In genomic region chr16:51982715-51983680, GRCh38 we compare ENCODE assay signal across 8 cellular contexts.
DNase-seq lines count a peak whose midpoint lies in the region; ATAC-seq and TF ChIP-seq lines count a peak whose summit lies in the region.

No MANE protein-coding gene starts in this region.

- H3K36me3 ChIP-seq in right atrium auricular region: no peaks in the 10 kb centered on the region

- no peak overlapping the region for H3K27ac ChIP-seq in right atrium auricular region

- H3K4me3 Mint-ChIP-seq in activated CD4-positive, alpha-beta T cell treated with anti-CD3 and anti-CD28 coated beads, Interleukin-2, amount 10 ng/mL, durations not matched to agents 24 days and 14 days: no peak overlapping the region
- H3K4me3 Mint-ChIP-seq in activated naive CD8-positive, alpha-beta T cell treated with anti-CD3 and anti-CD28 coated beads, Interleukin-2, amount 50 U/mL, for 24 hours: no peak overlapping the region

- peak; percentile 59 for ATAC-seq in HG03045 (IDR thresholded peaks at IDR 0.05; ENCODE audit: unreplicated experiment)
- no peak for ATAC-seq in activated naive CD8-positive, alpha-beta T cell treated with anti-CD3 and anti-CD28 coated beads, Interleukin-2, amount 50 U/mL, for 24 hours

- intact Hi-C loops in activated CD4-positive, alpha-beta T cell treated with anti-CD3 and anti-CD28 coated beads, Interleukin-2, amount 10 ng/mL, durations not matched to agents 24 days and 14 days (cut with micrococcal nuclease): loop anchor here (10.0 kb wide), 1 partner anchor 158 kb away; no protein-coding TSS in a partner anchor

- H3K9me3 ChIP-seq in right atrium auricular region: no peaks in the 10 kb centered on the region

- H3K27me3 ChIP-seq in right atrium auricular region: no peaks in the 10 kb centered on the region

- H3K4me3 ChIP-seq in right atrium auricular region: no peak overlapping the region

- H3K4me1 ChIP-seq in right atrium auricular region: no peaks in the 10 kb centered on the region

- H3K27me3 Mint-ChIP-seq in activated CD4-positive, alpha-beta T cell treated with anti-CD3 and anti-CD28 coated beads, Interleukin-2, amount 10 ng/mL, durations not matched to agents 24 days and 14 days: no peaks in the 10 kb centered on the region
- no peaks in the 10 kb centered on the region for H3K27me3 Mint-ChIP-seq in activated naive CD8-positive, alpha-beta T cell treated with anti-CD3 and anti-CD28 coated beads, Interleukin-2, amount 50 U/mL, for 24 hours

- H3K36me3 Mint-ChIP-seq in activated CD4-positive, alpha-beta T cell treated with anti-CD3 and anti-CD28 coated beads, Interleukin-2, amount 10 ng/mL, durations not matched to agents 24 days and 14 days (ENCODE audit: low read depth): no peaks in the 10 kb centered on the region
- H3K36me3 Mint-ChIP-seq in activated naive CD8-positive, alpha-beta T cell treated with anti-CD3 and anti-CD28 coated beads, Interleukin-2, amount 50 U/mL, for 24 hours (ENCODE audit: low read depth): no peaks in the 10 kb centered on the region

- no peaks in the 10 kb centered on the region for H3K4me1 Mint-ChIP-seq in activated CD4-positive, alpha-beta T cell treated with anti-CD3 and anti-CD28 coated beads, Interleukin-2, amount 10 ng/mL, durations not matched to agents 24 days and 14 days
- H3K4me1 Mint-ChIP-seq in activated naive CD8-positive, alpha-beta T cell treated with anti-CD3 and anti-CD28 coated beads, Interleukin-2, amount 50 U/mL, for 24 hours: no peaks in the 10 kb centered on the region

- peak; percentile 47 to 80 for TF ChIP-seq CTCF in right atrium auricular region (IDR thresholded peaks at IDR 0.05)

- no peaks in the 10 kb centered on the region for H3K9me3 Mint-ChIP-seq in activated CD4-positive, alpha-beta T cell treated with anti-CD3 and anti-CD28 coated beads, Interleukin-2, amount 10 ng/mL, durations not matched to agents 24 days and 14 days
- H3K9me3 Mint-ChIP-seq in activated naive CD8-positive, alpha-beta T cell treated with anti-CD3 and anti-CD28 coated beads, Interleukin-2, amount 50 U/mL, for 24 hours: peaks cover 3% of the 10 kb centered on the region

- DNase-seq in activated CD4-positive, alpha-beta T cell treated with anti-CD3 and anti-CD28 coated beads, Interleukin-2, amount 10 ng/mL, durations not matched to agents 24 days and 14 days: peak; percentile 75
- DNase-seq in activated CD4-positive, alpha-beta T cell treated with anti-CD3 and anti-CD28 coated beads for 1 hour: no peak
- DNase-seq in NCI-H226 (peak; percentile 5), right atrium auricular region (ENCODE audit: low spot score) (no peak), activated gamma-delta T cell (lab: John Stamatoyannopoulos, UW) (no peak)
- peak; percentile 12 for DNase-seq in activated naive CD8-positive, alpha-beta T cell treated with anti-CD3 and anti-CD28 coated beads, Interleukin-2, amount 50 U/mL, for 24 hours
- DNase-seq in stimulated activated CD4-positive, alpha-beta T cell treated with anti-CD3 and anti-CD28 coated beads, Interleukin-4, amount 100 ng/mL, for 24 hours: peak; percentile 5

- H3K27ac Mint-ChIP-seq in activated CD4-positive, alpha-beta T cell treated with anti-CD3 and anti-CD28 coated beads, Interleukin-2, amount 10 ng/mL, durations not matched to agents 24 days and 14 days: no peak overlapping the region
- H3K27ac Mint-ChIP-seq in activated naive CD8-positive, alpha-beta T cell treated with anti-CD3 and anti-CD28 coated beads, Interleukin-2, amount 50 U/mL, for 24 hours: no peak overlapping the region

Comparison
In these comparisons a context has a peak if more than half of its experiments do, and no peak if none do; other contexts are left out.
1. DNase-seq: peak in activated CD4-positive, alpha-beta T cell treated with anti-CD3 and anti-CD28 coated beads, Interleukin-2, amount 10 ng/mL, durations not matched to agents 24 days and 14 days (single experiment), NCI-H226 (single experiment), activated naive CD8-positive, alpha-beta T cell treated with anti-CD3 and anti-CD28 coated beads, Interleukin-2, amount 50 U/mL, for 24 hours (single experiment) and stimulated activated CD4-positive, alpha-beta T cell treated with anti-CD3 and anti-CD28 coated beads, Interleukin-4, amount 100 ng/mL, for 24 hours (single experiment); none in activated CD4-positive, alpha-beta T cell treated with anti-CD3 and anti-CD28 coated beads for 1 hour (single experiment), right atrium auricular region (single experiment) and activated gamma-delta T cell (single experiment).